ENCODE assay signal across 1 cellular context in the genomic region with DNA sequence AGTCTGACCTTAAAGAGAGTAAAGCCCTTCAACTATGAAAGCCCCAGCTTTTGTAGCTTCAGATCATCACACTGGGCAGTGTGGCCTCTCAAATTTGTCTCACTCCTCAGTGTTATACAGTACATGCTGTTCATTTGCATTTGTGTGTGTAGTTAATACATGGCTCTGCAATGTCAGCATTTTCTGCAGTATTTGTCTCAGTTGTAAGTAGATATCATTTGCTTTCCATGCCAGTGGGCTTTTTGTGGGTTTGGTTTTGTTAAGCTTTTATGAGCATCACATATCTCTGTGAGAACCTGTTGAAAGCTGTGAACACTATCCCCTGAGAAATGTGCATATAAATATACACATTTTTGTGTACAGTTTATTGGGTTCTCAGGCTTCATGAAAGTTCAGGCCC.
TF ChIP-seq lines count a peak whose summit lies in the region.

No MANE protein-coding gene starts in this region.

TF ChIP-seq in HEK293, 187 proteins besides CTCF, POLR2A, EP300 and RAD21 (continued from another document):
- TF ChIP-seq ZSCAN16 (tag by site-specific recombination; IDR thresholded peaks at IDR 0.05) (0 out of 2 replicates have a peak, but pooled peaks have one; percentile 30), ZNF18 (tag by site-specific recombination; IDR thresholded peaks at IDR 0.05) (peak; percentile 66), ZNF580 (tag by site-specific recombination; IDR thresholded peaks at IDR 0.05) (peak; percentile 81), SP7 (tag by site-specific recombination; IDR thresholded peaks at IDR 0.05) (no peak), ZSCAN18 (tag by site-specific recombination; IDR thresholded peaks at IDR 0.05) (no peak), SCRT1 (tag by site-specific recombination; IDR thresholded peaks at IDR 0.05; ENCODE audit: borderline replicate concordance) (peak; percentile 87; the same call in 1 of the 2 replicates), ZNF561 (tag by site-specific recombination; IDR thresholded peaks at IDR 0.05; ENCODE audit: borderline replicate concordance) (0 out of 2 replicates have a peak, but pooled peaks have one; percentile 33), ZNF112 (tag by site-specific recombination; IDR thresholded peaks at IDR 0.05) (no peak), OSR2 (tag by site-specific recombination; IDR thresholded peaks at IDR 0.05) (peak; percentile 40; the same call in 1 of the 2 replicates), ZXDB (tag by site-specific recombination; IDR thresholded peaks at IDR 0.05) (peak; percentile 28; the same call in 1 of the 2 replicates), ZNF843 (tag by site-specific recombination; IDR thresholded peaks at IDR 0.05) (peak; percentile 79), ZNF610 (tag by site-specific recombination; IDR thresholded peaks at IDR 0.05; ENCODE audit: borderline replicate concordance) (peak; percentile 67; the same call in 1 of the 2 replicates), ZNF626 (tag by site-specific recombination; IDR thresholded peaks at IDR 0.05) (peak; percentile 37; the same call in 1 of the 2 replicates), ZBTB8A (tag by site-specific recombination; IDR thresholded peaks at IDR 0.05) (no peak; the same call in 1 of the 2 replicates), SCRT2 (tag by site-specific recombination; IDR thresholded peaks at IDR 0.05) (peak; percentile 82), ZFP3 (tag by site-specific recombination; IDR thresholded peaks at IDR 0.05; ENCODE audit: low read depth) (no peak), IKZF3 (tag by site-specific recombination; IDR thresholded peaks at IDR 0.05) (no peak), ZNF473 (tag by site-specific recombination; IDR thresholded peaks at IDR 0.05) (no peak), ZNF777 (tag by site-specific recombination; IDR thresholded peaks at IDR 0.05; ENCODE audit: borderline replicate concordance) (no peak), ZSCAN30 (tag by site-specific recombination; IDR thresholded peaks at IDR 0.05) (peak; percentile 9; the same call in 1 of the 2 replicates), ZNF791 (tag by site-specific recombination; IDR thresholded peaks at IDR 0.05) (no peak)
- TF ChIP-seq, protein P1, sequence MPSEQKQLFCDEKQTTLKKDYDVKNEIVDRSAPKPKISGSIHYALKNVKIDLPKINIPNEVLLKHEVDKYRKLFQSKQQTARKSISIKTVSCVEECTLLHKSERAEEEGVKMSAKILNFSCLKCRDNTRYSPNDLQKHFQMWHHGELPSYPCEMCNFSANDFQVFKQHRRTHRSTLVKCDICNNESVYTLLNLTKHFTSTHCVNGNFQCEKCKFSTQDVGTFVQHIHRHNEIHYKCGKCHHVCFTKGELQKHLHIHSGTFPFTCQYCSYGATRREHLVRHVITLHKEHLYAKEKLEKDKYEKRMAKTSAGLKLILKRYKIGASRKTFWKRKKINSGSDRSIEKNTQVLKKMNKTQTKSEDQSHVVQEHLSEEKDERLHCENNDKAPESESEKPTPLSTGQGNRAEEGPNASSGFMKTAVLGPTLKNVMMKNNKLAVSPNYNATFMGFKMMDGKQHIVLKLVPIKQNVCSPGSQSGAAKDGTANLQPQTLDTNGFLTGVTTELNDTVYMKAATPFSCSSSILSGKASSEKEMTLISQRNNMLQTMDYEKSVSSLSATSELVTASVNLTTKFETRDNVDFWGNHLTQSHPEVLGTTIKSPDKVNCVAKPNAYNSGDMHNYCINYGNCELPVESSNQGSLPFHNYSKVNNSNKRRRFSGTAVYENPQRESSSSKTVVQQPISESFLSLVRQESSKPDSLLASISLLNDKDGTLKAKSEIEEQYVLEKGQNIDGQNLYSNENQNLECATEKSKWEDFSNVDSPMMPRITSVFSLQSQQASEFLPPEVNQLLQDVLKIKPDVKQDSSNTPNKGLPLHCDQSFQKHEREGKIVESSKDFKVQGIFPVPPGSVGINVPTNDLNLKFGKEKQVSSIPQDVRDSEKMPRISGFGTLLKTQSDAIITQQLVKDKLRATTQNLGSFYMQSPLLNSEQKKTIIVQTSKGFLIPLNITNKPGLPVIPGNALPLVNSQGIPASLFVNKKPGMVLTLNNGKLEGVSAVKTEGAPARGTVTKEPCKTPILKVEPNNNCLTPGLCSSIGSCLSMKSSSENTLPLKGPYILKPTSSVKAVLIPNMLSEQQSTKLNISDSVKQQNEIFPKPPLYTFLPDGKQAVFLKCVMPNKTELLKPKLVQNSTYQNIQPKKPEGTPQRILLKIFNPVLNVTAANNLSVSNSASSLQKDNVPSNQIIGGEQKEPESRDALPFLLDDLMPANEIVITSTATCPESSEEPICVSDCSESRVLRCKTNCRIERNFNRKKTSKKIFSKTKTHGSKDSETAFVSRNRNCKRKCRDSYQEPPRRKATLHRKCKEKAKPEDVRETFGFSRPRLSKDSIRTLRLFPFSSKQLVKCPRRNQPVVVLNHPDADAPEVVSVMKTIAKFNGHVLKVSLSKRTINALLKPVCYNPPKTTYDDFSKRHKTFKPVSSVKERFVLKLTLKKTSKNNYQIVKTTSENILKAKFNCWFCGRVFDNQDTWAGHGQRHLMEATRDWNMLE (tag by site-specific recombination; conservative IDR thresholded peaks at IDR 0.05; ENCODE audit: low read depth) = no peak
- TF ChIP-seq, protein P2, sequence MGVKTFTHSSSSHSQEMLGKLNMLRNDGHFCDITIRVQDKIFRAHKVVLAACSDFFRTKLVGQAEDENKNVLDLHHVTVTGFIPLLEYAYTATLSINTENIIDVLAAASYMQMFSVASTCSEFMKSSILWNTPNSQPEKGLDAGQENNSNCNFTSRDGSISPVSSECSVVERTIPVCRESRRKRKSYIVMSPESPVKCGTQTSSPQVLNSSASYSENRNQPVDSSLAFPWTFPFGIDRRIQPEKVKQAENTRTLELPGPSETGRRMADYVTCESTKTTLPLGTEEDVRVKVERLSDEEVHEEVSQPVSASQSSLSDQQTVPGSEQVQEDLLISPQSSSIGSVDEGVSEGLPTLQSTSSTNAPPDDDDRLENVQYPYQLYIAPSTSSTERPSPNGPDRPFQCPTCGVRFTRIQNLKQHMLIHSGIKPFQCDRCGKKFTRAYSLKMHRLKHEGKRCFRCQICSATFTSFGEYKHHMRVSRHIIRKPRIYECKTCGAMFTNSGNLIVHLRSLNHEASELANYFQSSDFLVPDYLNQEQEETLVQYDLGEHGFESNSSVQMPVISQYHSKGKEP (tag by site-specific recombination; IDR thresholded peaks at IDR 0.05) = peak; percentile 85
